ENCODE assay signal across 8 cellular contexts in genomic region chr6:18277181-18278006, GRCh38. TPM values are rescaled to one million over a fixed set of nuclear protein-coding genes. Genes with fewer than 3 reads are reported as not detected.
DNase-seq lines count a peak whose midpoint lies in the region; ATAC-seq lines count a peak whose summit lies in the region.

No MANE protein-coding gene starts in this region.

- H3K36me3 ChIP-seq in iPS-18a (ENCODE audit: control insufficient read depth, low read depth, low read length) = no peaks in the 10 kb centered on the region

- ATAC-seq in activated naive CD8-positive, alpha-beta T cell treated with anti-CD3 and anti-CD28 coated beads, Interleukin-2, amount 50 U/mL, for 24 hours = no peak
- ATAC-seq in stimulated activated naive CD8-positive, alpha-beta T cell treated with anti-CD3 and anti-CD28 coated beads, Interleukin-15, amount 100 ng/mL, for 72 hours = peak; percentile 56
- ATAC-seq in HG03342 (IDR thresholded peaks at IDR 0.05; ENCODE audit: unreplicated experiment) (no peak), GM21390 (IDR thresholded peaks at IDR 0.05; ENCODE audit: unreplicated experiment) (no peak)

- H3K27ac ChIP-seq in iPS-18a (ENCODE audit: low read length) = no peak overlapping the region

- H3K27me3 Mint-ChIP-seq in T-helper 2 cell treated with Interferon-gamma antibody and Interleukin-4, amounts not matched to agents 5 μg/mL and 100 μg/mL, for 36 hours (ENCODE audit: low read depth) = peaks cover 70% of the 10 kb centered on the region
- peaks cover 62% of the 10 kb centered on the region for H3K27me3 Mint-ChIP-seq in activated naive CD8-positive, alpha-beta T cell treated with anti-CD3 and anti-CD28 coated beads, Interleukin-2, amount 50 U/mL, for 24 hours
- H3K27me3 Mint-ChIP-seq in stimulated activated naive CD8-positive, alpha-beta T cell treated with anti-CD3 and anti-CD28 coated beads, Interleukin-15, amount 100 ng/mL, for 72 hours = peaks cover 76% of the 10 kb centered on the region

- peak overlapping the region; percentile 34 for H3K4me3 Mint-ChIP-seq in T-helper 2 cell treated with Interferon-gamma antibody and Interleukin-4, amounts not matched to agents 5 μg/mL and 100 μg/mL, for 36 hours
- H3K4me3 Mint-ChIP-seq in activated naive CD8-positive, alpha-beta T cell treated with anti-CD3 and anti-CD28 coated beads, Interleukin-2, amount 50 U/mL, for 24 hours = peak overlapping the region; percentile 56
- H3K4me3 Mint-ChIP-seq in stimulated activated naive CD8-positive, alpha-beta T cell treated with anti-CD3 and anti-CD28 coated beads, Interleukin-15, amount 100 ng/mL, for 72 hours = peak overlapping the region; percentile 66 to 80

- peak overlapping the region; percentile 62 for H3K4me3 ChIP-seq in iPS-18a (ENCODE audit: low read length)

- peaks cover 2% of the 10 kb centered on the region for H3K4me1 Mint-ChIP-seq in T-helper 2 cell treated with Interferon-gamma antibody and Interleukin-4, amounts not matched to agents 5 μg/mL and 100 μg/mL, for 36 hours (ENCODE audit: low read depth)
- H3K4me1 Mint-ChIP-seq in activated naive CD8-positive, alpha-beta T cell treated with anti-CD3 and anti-CD28 coated beads, Interleukin-2, amount 50 U/mL, for 24 hours = peaks cover 7% of the 10 kb centered on the region
- peaks cover 14% of the 10 kb centered on the region for H3K4me1 Mint-ChIP-seq in stimulated activated naive CD8-positive, alpha-beta T cell treated with anti-CD3 and anti-CD28 coated beads, Interleukin-15, amount 100 ng/mL, for 72 hours

- no peaks in the 10 kb centered on the region for H3K36me3 Mint-ChIP-seq in T-helper 2 cell treated with Interferon-gamma antibody and Interleukin-4, amounts not matched to agents 5 μg/mL and 100 μg/mL, for 36 hours (ENCODE audit: low read depth)
- H3K36me3 Mint-ChIP-seq in activated naive CD8-positive, alpha-beta T cell treated with anti-CD3 and anti-CD28 coated beads, Interleukin-2, amount 50 U/mL, for 24 hours (ENCODE audit: low read depth) = no peaks in the 10 kb centered on the region

- H3K27me3 ChIP-seq in iPS-18a (ENCODE audit: control insufficient read depth, insufficient read depth, low read length) = peaks cover 52% of the 10 kb centered on the region

- no peak for DNase-seq in T-helper 2 cell treated with Interferon-gamma antibody and Interleukin-4, amounts not matched to agents 5 μg/mL and 100 μg/mL, for 36 hours (ENCODE audit: low spot score)
- no peak for DNase-seq in T-helper 2 cell
- no peak for DNase-seq in activated naive CD8-positive, alpha-beta T cell treated with anti-CD3 and anti-CD28 coated beads, Interleukin-2, amount 50 U/mL, for 24 hours
- DNase-seq in stimulated activated naive CD8-positive, alpha-beta T cell treated with anti-CD3 and anti-CD28 coated beads, Interleukin-15, amount 100 ng/mL, for 72 hours = no peak
- no peak for DNase-seq in cerebellum (ENCODE audit: low spot score)

- H3K9me3 ChIP-seq in iPS-18a (ENCODE audit: control insufficient read depth, low read depth, low read length) = no peaks in the 10 kb centered on the region

- H3K27ac Mint-ChIP-seq in T-helper 2 cell treated with Interferon-gamma antibody and Interleukin-4, amounts not matched to agents 5 μg/mL and 100 μg/mL, for 36 hours = no peak overlapping the region
- no peak overlapping the region for H3K27ac Mint-ChIP-seq in activated naive CD8-positive, alpha-beta T cell treated with anti-CD3 and anti-CD28 coated beads, Interleukin-2, amount 50 U/mL, for 24 hours
- H3K27ac Mint-ChIP-seq in stimulated activated naive CD8-positive, alpha-beta T cell treated with anti-CD3 and anti-CD28 coated beads, Interleukin-15, amount 100 ng/mL, for 72 hours = no peak overlapping the region

- peaks cover 4% of the 10 kb centered on the region for H3K4me1 ChIP-seq in iPS-18a (ENCODE audit: control insufficient read depth, low read depth, low read length)

- peak overlapping the region; percentile 12 for H3K9ac ChIP-seq in iPS-18a (ENCODE audit: low read length)

- no peaks in the 10 kb centered on the region for H3K9me3 Mint-ChIP-seq in T-helper 2 cell treated with Interferon-gamma antibody and Interleukin-4, amounts not matched to agents 5 μg/mL and 100 μg/mL, for 36 hours
- H3K9me3 Mint-ChIP-seq in activated naive CD8-positive, alpha-beta T cell treated with anti-CD3 and anti-CD28 coated beads, Interleukin-2, amount 50 U/mL, for 24 hours = no peaks in the 10 kb centered on the region
- H3K9me3 Mint-ChIP-seq in stimulated activated naive CD8-positive, alpha-beta T cell treated with anti-CD3 and anti-CD28 coated beads, Interleukin-15, amount 100 ng/mL, for 72 hours = no peaks in the 10 kb centered on the region

RNA-seq across cellular contexts. Expression of gene DEK, which starts 13.1 kb away (rescaled TPM):
- 127 TPM for total RNA-seq in cerebellum
